Comparison of ENCODE assay signal across 9 cellular contexts in the genomic region with DNA sequence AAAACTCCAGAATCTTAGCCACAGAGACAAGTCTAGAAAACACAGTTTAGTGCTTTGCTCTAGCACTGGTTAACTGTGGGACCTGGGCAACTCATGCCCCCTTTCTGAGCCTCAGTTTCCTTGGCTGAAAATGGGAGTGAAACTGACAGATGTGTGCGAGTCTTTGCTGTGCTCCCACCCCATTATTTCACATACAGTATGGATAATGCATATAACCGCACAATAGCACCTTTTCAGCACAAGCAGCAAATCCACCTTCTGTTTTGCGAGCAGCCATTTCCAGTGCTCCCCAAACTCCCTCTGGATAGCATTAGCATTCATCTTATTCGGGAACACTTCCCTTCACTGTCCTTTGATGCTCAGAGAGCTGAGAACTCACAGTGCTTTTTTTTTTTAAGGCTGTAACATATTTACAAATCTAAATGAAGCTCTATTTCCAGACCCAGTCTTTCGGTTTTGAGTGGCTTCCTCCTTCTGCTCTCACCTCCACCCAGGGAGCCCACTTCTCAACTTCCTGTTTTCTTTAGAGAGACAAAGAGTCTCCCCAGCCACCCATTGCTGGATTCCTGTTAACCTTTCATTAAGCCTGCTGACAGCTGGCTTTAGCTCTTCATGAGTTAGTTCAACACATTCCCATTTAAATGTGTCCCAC. TPM values are rescaled to one million over a fixed set of nuclear protein-coding genes. Genes with fewer than 3 reads are reported as not detected.
DNase-seq lines count a peak whose midpoint lies in the region; ATAC-seq and TF ChIP-seq lines count a peak whose summit lies in the region.
"Had no signal": no experiment of that assay in that cellular context is flagged by ENCODE, and none has a peak within 500 bp of the region (broad histone marks: within the 10 kb centered on the region; RNA-seq: fewer than 3 reads in every experiment).

No MANE protein-coding gene starts in this region.

- TF ChIP-seq POLR2A in GM18951 (IDR thresholded peaks at IDR 0.05; ENCODE audit: extremely low read depth, insufficient read depth, insufficient read length): peak; percentile 32

- ATAC-seq in CD8-positive, alpha-beta T cell: peak; percentile 82
- ATAC-seq in HG03066 (IDR thresholded peaks at IDR 0.05; ENCODE audit: low read depth, unreplicated experiment): peak; percentile 97

- CTCF ChIA-PET in CD8-positive, alpha-beta T cell (lab: Charles Lee): interaction anchor here (1.0 to 3.6 kb wide), 3 partner anchors 16 to 22 kb away, joined by 4 to 18 read pairs (median 6); no protein-coding TSS in a partner anchor

- H3K27ac ChIP-seq in CD8-positive, alpha-beta T cell (ENCODE audit: low read depth, low read length): peak overlapping the region; percentile 8
- H3K27ac ChIP-seq in effector memory CD4-positive, alpha-beta T cell (ENCODE audit: insufficient read depth, low read length, poor library complexity, severe bottlenecking): no peak overlapping the region

- peak in 6 of 7 experiments; percentile 8 to 73 (median 22) for DNase-seq in CD8-positive, alpha-beta T cell
- DNase-seq in NCI-H2196 (lab: John Stamatoyannopoulos, UW; ENCODE audit: unreplicated experiment) (peak; percentile 82), OCI-M2 (lab: John Stamatoyannopoulos, UW; ENCODE audit: unreplicated experiment) (no peak), DMS114 treated with DMSO at 0.1 percent for 48 hours (lab: John Stamatoyannopoulos, UW; ENCODE audit: unreplicated experiment) (no peak), NCI-H1930 (lab: John Stamatoyannopoulos, UW) (no peak)
- DNase-seq in effector memory CD4-positive, alpha-beta T cell: peak in 2 of 3 donors; percentile 0 to 6

- H3K36me3 ChIP-seq in CD8-positive, alpha-beta T cell (ENCODE audit: insufficient read depth, low read length): no peaks in the 10 kb centered on the region
- H3K36me3 ChIP-seq in effector memory CD4-positive, alpha-beta T cell (ENCODE audit: control insufficient read depth, insufficient read depth, low read length): no peaks in the 10 kb centered on the region

- H3K36me3 Mint-ChIP-seq in CD8-positive, alpha-beta T cell: peaks cover 3% of the 10 kb centered on the region

- no peak for TF ChIP-seq CTCF in CD8-positive, alpha-beta T cell (IDR thresholded peaks at IDR 0.05)

- H3K9me3 Mint-ChIP-seq in CD8-positive, alpha-beta T cell: peaks cover 12% of the 10 kb centered on the region
- H3K9me3 Mint-ChIP-seq: nephron had no signal

- H3K4me3 Mint-ChIP-seq in CD8-positive, alpha-beta T cell: peak overlapping the region; percentile 82
- H3K4me3 Mint-ChIP-seq: nephron had no signal

- peaks cover 32% of the 10 kb centered on the region for H3K4me1 ChIP-seq in CD8-positive, alpha-beta T cell (ENCODE audit: insufficient read depth, low read length)
- H3K4me1 ChIP-seq in effector memory CD4-positive, alpha-beta T cell (ENCODE audit: control insufficient read depth, insufficient read depth, low read length, poor library complexity, severe bottlenecking): peaks cover 7% of the 10 kb centered on the region

- in situ Hi-C loops in GM18951 (cut with MboI; ENCODE audit: low sequenced_read_pairs, unreplicated experiment): no loop called here

- H3K27me3 Mint-ChIP-seq in CD8-positive, alpha-beta T cell (ENCODE audit: low read depth): no peaks in the 10 kb centered on the region

- POLR2A ChIA-PET in CD8-positive, alpha-beta T cell (lab: Charles Lee): interaction anchor here (0.6 to 1.9 kb wide), 8 partner anchors 9 to 358 kb away, joined by 3 to 6 read pairs (median 4); a partner anchor contains a TSS

- H3K9me3 ChIP-seq in CD8-positive, alpha-beta T cell (ENCODE audit: low read length): no peaks in the 10 kb centered on the region
- no peaks in the 10 kb centered on the region for H3K9me3 ChIP-seq in effector memory CD4-positive, alpha-beta T cell (ENCODE audit: control insufficient read depth, low read length)

- peaks cover 59% of the 10 kb centered on the region for H3K4me1 Mint-ChIP-seq in CD8-positive, alpha-beta T cell (ENCODE audit: low read depth)

- peak overlapping the region; percentile 97 for H3K27ac Mint-ChIP-seq in CD8-positive, alpha-beta T cell
- H3K27ac Mint-ChIP-seq: nephron had no signal

- no peaks in the 10 kb centered on the region for H3K27me3 ChIP-seq in CD8-positive, alpha-beta T cell (ENCODE audit: insufficient read depth, low read length)
- no peaks in the 10 kb centered on the region for H3K27me3 ChIP-seq in effector memory CD4-positive, alpha-beta T cell (replicated peaks; ENCODE audit: control insufficient read depth, insufficient read depth, low read length, poor library complexity, severe bottlenecking)

- intact Hi-C loops in CD8-positive, alpha-beta T cell (cut with DNase I, micrococcal nuclease): loop anchor here in 1 of 2 experiments (1.0 to 10.0 kb wide), 3 partner anchors 8 to 831 kb away; a partner anchor contains a TSS

- H3K4me3 ChIP-seq in CD8-positive, alpha-beta T cell (ENCODE audit: low read depth, low read length): peak overlapping the region; percentile 34
- H3K4me3 ChIP-seq in effector memory CD4-positive, alpha-beta T cell (ENCODE audit: insufficient read depth, low read depth, low read length, poor library complexity, severe bottlenecking): peak overlapping the region; percentile 23

RNA-seq across cellular contexts. Expression of a gene that starts 49.2 kb away (rescaled TPM):
- 1 to 10 TPM; 2.2 to 3.1 TPM for total RNA-seq in CD8-positive, alpha-beta T cell

Comparison
In these comparisons a context has a peak if more than half of its experiments do, and no peak if none do; other contexts are left out.
1. DNase-seq: peak in CD8-positive, alpha-beta T cell (6 of 7), NCI-H2196 (single experiment) and effector memory CD4-positive, alpha-beta T cell (2 of 3); none in OCI-M2 (single experiment), DMS114 treated with DMSO at 0.1 percent for 48 hours (single experiment) and NCI-H1930 (0 of 2).